Comparison of ENCODE assay signal across 21 cellular contexts in the genomic region with DNA sequence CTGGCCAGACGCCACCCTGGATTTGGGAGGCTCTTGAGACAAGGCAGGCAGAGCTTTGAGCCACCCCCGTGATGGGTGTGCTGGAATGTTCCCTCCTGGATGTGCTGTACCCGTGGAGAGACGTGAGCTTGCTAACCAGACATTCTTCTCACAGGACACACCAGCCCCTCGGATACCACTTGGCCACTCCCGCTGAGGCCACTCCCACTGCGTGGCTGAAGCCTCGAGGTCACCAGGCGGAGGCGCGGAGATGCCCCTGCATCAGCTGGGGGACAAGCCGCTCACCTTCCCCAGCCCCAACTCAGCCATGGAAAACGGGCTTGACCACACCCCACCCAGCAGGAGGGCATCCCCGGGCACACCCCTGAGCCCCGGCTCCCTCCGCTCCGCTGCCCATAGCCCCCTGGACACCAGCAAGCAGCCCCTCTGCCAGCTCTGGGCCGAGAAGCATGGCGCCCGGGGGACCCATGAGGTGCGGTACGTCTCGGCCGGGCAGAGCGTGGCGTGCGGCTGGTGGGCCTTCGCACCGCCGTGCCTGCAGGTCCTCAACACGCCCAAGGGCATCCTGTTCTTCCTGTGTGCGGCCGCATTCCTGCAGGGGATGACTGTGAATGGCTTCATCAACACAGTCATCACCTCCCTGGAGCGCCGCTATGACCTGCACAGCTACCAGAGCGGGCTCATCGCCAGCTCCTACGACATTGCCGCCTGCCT. TPM values are rescaled to one million over a fixed set of nuclear protein-coding genes. Genes with fewer than 3 reads are reported as not detected.
"Had no signal": no experiment of that assay in that cellular context is flagged by ENCODE, and none has a peak within 500 bp of the region (broad histone marks: within the 10 kb centered on the region; RNA-seq: fewer than 3 reads in every experiment).

No MANE protein-coding gene starts in this region.

- H3K27ac ChIP-seq: coronary artery, left lung, prostate gland, tibial artery had no signal

- H3K27me3 ChIP-seq: ovary had no signal

- H3K4me3 ChIP-seq: coronary artery, left lung, lung, ovary, prostate gland, tibial artery had no signal

- H3K9me3 Mint-ChIP-seq: activated B cell treated with CpG ODN at 0.5 μM for 24 hours; activated CD4-positive, alpha-beta memory T cell treated with anti-CD3 and anti-CD28 coated beads for 36 hours; activated naive CD4-positive, alpha-beta T cell treated with anti-CD3 and anti-CD28 coated beads, Interleukin-2, amount 10 ng/mL, durations not matched to agents 7 days and 5 days; immature natural killer cell; natural killer cell; stimulated activated naive CD8-positive, alpha-beta T cell treated with anti-CD3 and anti-CD28 coated beads, Interleukin-15, Interleukin-2, amounts not matched to agents 100 ng/mL and 50 ng/mL, for 24 hours had no signal

- H3K27me3 Mint-ChIP-seq: activated B cell treated with CpG ODN at 0.5 μM for 24 hours; activated CD4-positive, alpha-beta memory T cell treated with anti-CD3 and anti-CD28 coated beads for 36 hours; activated naive CD4-positive, alpha-beta T cell treated with anti-CD3 and anti-CD28 coated beads, Interleukin-2, amount 10 ng/mL, durations not matched to agents 7 days and 5 days; stimulated activated naive CD8-positive, alpha-beta T cell treated with anti-CD3 and anti-CD28 coated beads, Interleukin-15, Interleukin-2, amounts not matched to agents 100 ng/mL and 50 ng/mL, for 24 hours had no signal

- H3K9me3 ChIP-seq: left lung, ovary, prostate gland, tibial artery had no signal

- H3K27ac Mint-ChIP-seq: activated B cell treated with CpG ODN at 0.5 μM for 24 hours; activated CD4-positive, alpha-beta memory T cell treated with anti-CD3 and anti-CD28 coated beads for 36 hours; activated naive CD4-positive, alpha-beta T cell treated with anti-CD3 and anti-CD28 coated beads, Interleukin-2, amount 10 ng/mL, durations not matched to agents 7 days and 5 days; immature natural killer cell; natural killer cell; stimulated activated naive CD8-positive, alpha-beta T cell treated with anti-CD3 and anti-CD28 coated beads, Interleukin-15, Interleukin-2, amounts not matched to agents 100 ng/mL and 50 ng/mL, for 24 hours had no signal

- DNase-seq: activated B cell treated with CpG ODN at 0.5 μM for 24 hours; activated CD4-positive, alpha-beta memory T cell treated with anti-CD3 and anti-CD28 coated beads for 36 hours; activated CD4-positive, alpha-beta T cell treated with anti-CD3 and anti-CD28 coated beads for 4 hours; activated effector memory CD4-positive, alpha-beta T cell treated with Interleukin-2 at 50 U/mL for 16 hours; activated naive CD4-positive, alpha-beta T cell treated with anti-CD3 and anti-CD28 coated beads, Interleukin-2, amount 10 ng/mL, durations not matched to agents 7 days and 5 days; activated T-cell treated with anti-CD3 and anti-CD28 coated beads, Interleukin-2, amount 50 U/mL, for 48 hours; cerebellar nuclear complex; foreskin fibroblast; immature natural killer cell; kidney glomerular epithelial cell; natural killer cell; stimulated activated CD4-positive, alpha-beta T cell treated with anti-CD3 and anti-CD28 coated beads, Interleukin-4, amount 100 ng/mL, for 4 hours; substantia nigra; T-helper 1 cell; tibial artery had no signal

- H3K36me3 Mint-ChIP-seq: immature natural killer cell, natural killer cell had no signal

- H3K4me3 Mint-ChIP-seq: activated B cell treated with CpG ODN at 0.5 μM for 24 hours; activated CD4-positive, alpha-beta memory T cell treated with anti-CD3 and anti-CD28 coated beads for 36 hours; activated naive CD4-positive, alpha-beta T cell treated with anti-CD3 and anti-CD28 coated beads, Interleukin-2, amount 10 ng/mL, durations not matched to agents 7 days and 5 days; immature natural killer cell; natural killer cell; stimulated activated naive CD8-positive, alpha-beta T cell treated with anti-CD3 and anti-CD28 coated beads, Interleukin-15, Interleukin-2, amounts not matched to agents 100 ng/mL and 50 ng/mL, for 24 hours had no signal

- H3K36me3 ChIP-seq: ovary, prostate gland, tibial artery had no signal

- ATAC-seq: left lung, natural killer cell had no signal

RNA-seq across cellular contexts. Expression of a gene that starts 52.3 kb away (rescaled TPM):
- total RNA-seq: activated B cell treated with CpG ODN at 0.5 μM for 24 hours; activated CD4-positive, alpha-beta memory T cell treated with anti-CD3 and anti-CD28 coated beads for 36 hours had no signal
- polyA plus RNA-seq: immature natural killer cell had no signal
